ENCODE assay signal across 2 cellular contexts in the genomic region with DNA sequence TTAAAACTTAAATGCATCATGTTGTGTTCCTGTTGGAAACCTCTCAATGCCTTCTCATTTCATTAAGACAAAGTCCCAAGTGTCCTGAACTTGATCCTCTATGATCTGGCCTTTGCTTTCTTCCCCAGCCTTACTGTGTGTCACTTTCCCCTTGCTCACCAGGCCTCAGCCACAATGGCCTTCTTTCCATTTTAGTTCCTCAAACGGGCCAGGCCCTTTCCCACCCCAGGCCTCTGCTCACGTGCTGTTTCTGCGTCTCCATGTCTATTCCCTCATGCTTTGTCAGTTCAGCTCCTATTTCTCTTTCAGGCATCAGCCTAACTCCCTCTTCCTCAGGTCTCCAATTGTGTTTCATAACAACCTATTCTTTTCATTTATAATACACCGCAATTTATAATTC.
TF ChIP-seq lines count a peak whose summit lies in the region.

No MANE protein-coding gene starts in this region.

TF ChIP-seq in HepG2, 621 proteins besides CTCF, POLR2A, EP300 and RAD21:
- TF ChIP-seq, protein P1, sequence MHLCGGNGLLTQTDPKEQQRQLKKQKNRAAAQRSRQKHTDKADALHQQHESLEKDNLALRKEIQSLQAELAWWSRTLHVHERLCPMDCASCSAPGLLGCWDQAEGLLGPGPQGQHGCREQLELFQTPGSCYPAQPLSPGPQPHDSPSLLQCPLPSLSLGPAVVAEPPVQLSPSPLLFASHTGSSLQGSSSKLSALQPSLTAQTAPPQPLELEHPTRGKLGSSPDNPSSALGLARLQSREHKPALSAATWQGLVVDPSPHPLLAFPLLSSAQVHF (CRISPR knock-in tag; IDR thresholded peaks at IDR 0.05) = no peak
- TF ChIP-seq PPARG (CRISPR knock-in tag; conservative IDR thresholded peaks at IDR 0.05) = no peak
- no peak for TF ChIP-seq NFE2L1 (CRISPR knock-in tag; IDR thresholded peaks at IDR 0.05; ENCODE audit: borderline replicate concordance)
- TF ChIP-seq, protein P2, sequence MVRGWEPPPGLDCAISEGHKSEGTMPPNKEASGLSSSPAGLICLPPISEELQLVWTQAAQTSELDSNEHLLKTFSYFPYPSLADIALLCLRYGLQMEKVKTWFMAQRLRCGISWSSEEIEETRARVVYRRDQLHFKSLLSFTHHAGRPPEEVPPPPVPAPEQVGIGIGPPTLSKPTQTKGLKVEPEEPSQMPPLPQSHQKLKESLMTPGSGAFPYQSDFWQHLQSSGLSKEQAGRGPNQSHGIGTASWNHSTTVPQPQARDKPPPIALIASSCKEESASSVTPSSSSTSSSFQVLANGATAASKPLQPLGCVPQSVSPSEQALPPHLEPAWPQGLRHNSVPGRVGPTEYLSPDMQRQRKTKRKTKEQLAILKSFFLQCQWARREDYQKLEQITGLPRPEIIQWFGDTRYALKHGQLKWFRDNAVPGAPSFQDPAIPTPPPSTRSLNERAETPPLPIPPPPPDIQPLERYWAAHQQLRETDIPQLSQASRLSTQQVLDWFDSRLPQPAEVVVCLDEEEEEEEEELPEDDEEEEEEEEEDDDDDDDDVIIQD (CRISPR knock-in tag; IDR thresholded peaks at IDR 0.05; ENCODE audit: low read depth) = no peak
- no peak for TF ChIP-seq BORCS8-MEF2B (CRISPR knock-in tag; IDR thresholded peaks at IDR 0.05)
- TF ChIP-seq ZSCAN25 (CRISPR knock-in tag; IDR thresholded peaks at IDR 0.05) = no peak
- no peak for TF ChIP-seq ZNF703 (CRISPR knock-in tag; IDR thresholded peaks at IDR 0.05; ENCODE audit: borderline replicate concordance)
- TF ChIP-seq HDAC2 (CRISPR knock-in tag; IDR thresholded peaks at IDR 0.05) = no peak
- no peak for TF ChIP-seq FOXA3 (CRISPR knock-in tag; IDR thresholded peaks at IDR 0.05)

TF ChIP-seq in H1, 55 proteins besides CTCF, POLR2A, EP300 and RAD21:
- TF ChIP-seq GABPA (IDR thresholded peaks at IDR 0.05; ENCODE audit: borderline replicate concordance, insufficient read depth, low read length) = no peak
- no peak for TF ChIP-seq KDM1A (IDR thresholded peaks at IDR 0.05; ENCODE audit: borderline replicate concordance, low read length)
- no peak for TF ChIP-seq RBBP5 (IDR thresholded peaks at IDR 0.05; ENCODE audit: borderline replicate concordance, low read depth, low read length)
- no peak for TF ChIP-seq BACH1 (IDR thresholded peaks at IDR 0.05; ENCODE audit: low read length)
- no peak for TF ChIP-seq TCF12 (IDR thresholded peaks at IDR 0.05; ENCODE audit: low read depth, low read length)
- no peak for TF ChIP-seq JUND (IDR thresholded peaks at IDR 0.05; ENCODE audit: low read length)
- no peak for TF ChIP-seq TAF1 (IDR thresholded peaks at IDR 0.05; ENCODE audit: low read depth, low read length)
- TF ChIP-seq CBX5 (IDR thresholded peaks at IDR 0.05; ENCODE audit: low read depth, low read length) = no peak
